ENCODE assay signal across 15 cellular contexts in genomic region chr11:61730222-61730994, GRCh38. TPM values are rescaled to one million over a fixed set of nuclear protein-coding genes. Genes with fewer than 3 reads are reported as not detected.
DNase-seq lines count a peak whose midpoint lies in the region; ATAC-seq, FAIRE-seq and TF ChIP-seq lines count a peak whose summit lies in the region.
"Had no signal": no experiment of that assay in that cellular context is flagged by ENCODE, and none has a peak within 500 bp of the region (broad histone marks: within the 10 kb centered on the region; RNA-seq: fewer than 3 reads in every experiment).

No MANE protein-coding gene starts in this region.

- H3K27ac ChIP-seq in A549 (peak overlapping the region; percentile 35 to 59; a peak in 3 of 6 replicates), dorsolateral prefrontal cortex (peak overlapping the region in 53 of 59 donors; percentile 16 to 98 (median 89))
- H3K27ac ChIP-seq: adrenal gland had no signal

- POLR2A ChIA-PET in A549 (lab: Yijun Ruan, JAX), result no interaction called here
- POLR2A ChIA-PET in Caco-2 (lab: Charles Lee), result no interaction called here

- no TSS peak for BruUV-seq in Caco-2 (replicated peaks; lab: Mats Ljungman, UMichigan)

- no peak for TF ChIP-seq RAD21 in A549 (conservative IDR thresholded peaks at IDR 0.05 in 1 of 2, IDR thresholded peaks at IDR 0.05 in 1 of 2)

- TF ChIP-seq POLR2A in A549 (IDR thresholded peaks at IDR 0.05; ENCODE audit: low read length), result no peak

- no peak for ATAC-seq in A549
- ATAC-seq in GM21360 (IDR thresholded peaks at IDR 0.05; ENCODE audit: unreplicated experiment), result no peak
- ATAC-seq in GM21515 (IDR thresholded peaks at IDR 0.05; ENCODE audit: unreplicated experiment), result no peak

- no peaks in the 10 kb centered on the region for H3K9me3 Mint-ChIP-seq in Caco-2 (ENCODE audit: unreplicated experiment)
- H3K9me3 Mint-ChIP-seq: memory B cell; T-helper 1 cell treated with Interleukin-12 subunit alpha and Interleukin-12 subunit beta and Interleukin-4 antibody, amounts not matched to agents 30 μg/mL and 1 μg/mL, for 36 hours had no signal

- no peak overlapping the region for H3K4me3 ChIP-seq in A549
- no peak overlapping the region for H3K4me3 ChIP-seq in dorsolateral prefrontal cortex
- no peak overlapping the region for H3K4me3 ChIP-seq in Caco-2 (ENCODE audit: low read depth, low read length)
- H3K4me3 ChIP-seq: adrenal gland had no signal

- H3K27me3 ChIP-seq in dorsolateral prefrontal cortex (no peaks in the 10 kb centered on the region), Caco-2 (replicated peaks; ENCODE audit: control insufficient read depth, insufficient read depth, low read length) (no peaks in the 10 kb centered on the region)
- H3K27me3 ChIP-seq: adrenal gland had no signal

- no peak overlapping the region for H3K4me3 Mint-ChIP-seq in Caco-2 (ENCODE audit: unreplicated experiment)
- H3K4me3 Mint-ChIP-seq: memory B cell; T-helper 1 cell treated with Interleukin-12 subunit alpha and Interleukin-12 subunit beta and Interleukin-4 antibody, amounts not matched to agents 30 μg/mL and 1 μg/mL, for 36 hours had no signal

- H3K36me3 Mint-ChIP-seq in Caco-2 (ENCODE audit: insufficient read depth, unreplicated experiment), result peaks cover 26% of the 10 kb centered on the region
- H3K36me3 Mint-ChIP-seq: memory B cell had no signal

- H3K4me1 Mint-ChIP-seq in Caco-2 (ENCODE audit: low read depth, unreplicated experiment), result peaks cover 9% of the 10 kb centered on the region

- no peak for TF ChIP-seq EP300 in A549 (IDR thresholded peaks at IDR 0.05)

- DNase-seq in A549 (ENCODE audit: low read depth in 1 of 2, low spot score in 1 of 2) (peak in 1 of 2 experiments; percentile 65), M059J (ENCODE audit: low read depth) (peak; percentile 97), NCI-H510A (lab: John Stamatoyannopoulos, UW) (peak; percentile 98), dorsolateral prefrontal cortex (no peak), Caco-2 (no peak), germinal center (ENCODE audit: low spot score) (no peak)
- DNase-seq: adrenal gland; effector CD4-positive, alpha-beta T cell; NK-92 treated with Interleukin-12 subunit alpha and Interleukin-12 subunit beta, amount 100 ng/mL, for 24 hours; stimulated activated CD4-positive, alpha-beta T cell treated with anti-CD3 and anti-CD28 coated beads, Interleukin-4, amount 100 ng/mL, for 1 hour had no signal

- intact Hi-C loops in dorsolateral prefrontal cortex (cut with DNase I), result loop anchor here (5.0 to 10.0 kb wide), 3 partner anchors 33 to 253 kb away; partner anchors contain the start of gene SYT7 (in 1 of the 2)
- intact Hi-C loops in Caco-2 (cut with micrococcal nuclease; ENCODE audit: unreplicated experiment), result loop anchor here (5.0 kb wide), 1 partner anchor 103 kb away; no protein-coding TSS in a partner anchor

- CTCF ChIA-PET in A549 (lab: Yijun Ruan, JAX), result interaction anchor here (0.9 to 3.0 kb wide), 5 partner anchors 12 to 91 kb away, joined by 3 to 15 read pairs (median 4); partner anchors contain the start of gene FADS1
- CTCF ChIA-PET in Caco-2 (lab: Charles Lee), result no interaction called here

- TF ChIP-seq CTCF in A549 (IDR thresholded peaks at IDR 0.05), result no peak
- TF ChIP-seq CTCF in dorsolateral prefrontal cortex (IDR thresholded peaks at IDR 0.05 in 54 of 56, conservative IDR thresholded peaks at IDR 0.05 in 2 of 56; ENCODE audit: low read depth in 1 of 56, partially characterized antibody in 56 of 56), result no peak
- TF ChIP-seq CTCF in Caco-2 (IDR thresholded peaks at IDR 0.05; ENCODE audit: insufficient read depth in 1 of 2, low read depth in 1 of 2, low read length in 1 of 2, severe bottlenecking in 1 of 2, unreplicated experiment in 1 of 2), result no peak

- peaks cover 1% of the 10 kb centered on the region; the same call in 1 of the 2 replicates for H3K36me3 ChIP-seq in Caco-2 (ENCODE audit: control insufficient read depth, insufficient read depth, low read length)
- H3K36me3 ChIP-seq: adrenal gland had no signal

- no peaks in the 10 kb centered on the region for H3K27me3 Mint-ChIP-seq in Caco-2 (ENCODE audit: insufficient read depth, unreplicated experiment)
- H3K27me3 Mint-ChIP-seq: progenitor cell of endocrine pancreas had no signal

- no peaks in the 10 kb centered on the region for H3K9me3 ChIP-seq in A549
- no peaks in the 10 kb centered on the region for H3K9me3 ChIP-seq in Caco-2
- H3K9me3 ChIP-seq: adrenal gland had no signal

- no peak overlapping the region for H3K27ac Mint-ChIP-seq in Caco-2 (ENCODE audit: unreplicated experiment)
- H3K27ac Mint-ChIP-seq: memory B cell; progenitor cell of endocrine pancreas; T-helper 1 cell treated with Interleukin-12 subunit alpha and Interleukin-12 subunit beta and Interleukin-4 antibody, amounts not matched to agents 30 μg/mL and 1 μg/mL, for 36 hours had no signal

- H3K4me1 ChIP-seq in A549 (peaks cover 30% of the 10 kb centered on the region), Caco-2 (no peaks in the 10 kb centered on the region)

- FAIRE-seq in A549 (lab: Jason Lieb, UNC), result no peak

- WGBS in A549 (ENCODE audit: missing lambda C conversion rate), result 29% methylated on average over 8 of the region's 13 CpGs

- peak overlapping the region; percentile 53 for H3K4me2 ChIP-seq in A549

TF ChIP-seq in A549, 52 proteins besides CTCF, POLR2A, EP300 and RAD21:
- TF ChIP-seq FOSL2 (IDR thresholded peaks at IDR 0.05) (no peak), FOSL2 (CRISPR knock-in tag; IDR thresholded peaks at IDR 0.05) (0 out of 2 replicates have a peak, but pooled peaks have one; percentile 18), ELK1 (IDR thresholded peaks at IDR 0.05; ENCODE audit: low read depth, low read length) (no peak), ZC3H11A (IDR thresholded peaks at IDR 0.05) (no peak), USF2 (IDR thresholded peaks at IDR 0.05) (no peak), RARB (CRISPR knock-in tag; IDR thresholded peaks at IDR 0.05) (no peak), NR3C1 (IDR thresholded peaks at IDR 0.05) (no peak)

RNA-seq across cellular contexts. Expression of gene MYRF, which starts 22.0 kb away (rescaled TPM):
- polyA plus RNA-seq in A549 (2011; rRNA removed) (14.7 and 28.4 TPM in 2 replicates), A549 (2017; fragmentation: RNase III; extraction: RNeasy Plus Mini Kit Qiagen cat#74134 plus additional on column Dnase treatment) (19.2 to 22.3 TPM (median 21.2 TPM) in 3 replicates)
- polyA plus RNA-seq in A549 (2012; cell fraction: cytosol; rRNA removed), result 12.7 and 17.2 TPM in 2 replicates
- polyA plus RNA-seq in A549 (2012; cell fraction: nucleus; rRNA removed), result 56.5 and 67.6 TPM in 2 replicates
- 28.0 and 33.1 TPM in 2 replicates for polyA minus RNA-seq in A549 (2011; rRNA and poly(A)+ RNA removed)
- 4.3 and 5.0 TPM in 2 replicates for total RNA-seq in M059J (2014; rRNA removed; shearing (Covaris generic))
- total RNA-seq in dorsolateral prefrontal cortex (100 to 1,000 TPM in 87 of 120 experiments, 10 to 100 TPM in 33; 23.0 to 708 (median 141) TPM), Caco-2 (2022) (165 and 169 TPM in 2 replicates)

RNA-seq across cellular contexts. Expression of gene DAGLA, which starts 50.2 kb away (rescaled TPM):
- polyA plus RNA-seq in A549 (2011; rRNA removed) (0.93 and 1.2 TPM in 2 replicates), A549 (2017; fragmentation: RNase III; extraction: RNeasy Plus Mini Kit Qiagen cat#74134 plus additional on column Dnase treatment) (2.2 to 2.5 TPM (median 2.5 TPM) in 3 replicates)
- polyA plus RNA-seq in A549 (2012; cell fraction: cytosol; rRNA removed), result 2.3 and 3.7 TPM in 2 replicates
- 6.3 and 8.7 TPM in 2 replicates for polyA plus RNA-seq in A549 (2012; cell fraction: nucleus; rRNA removed)
- 2.0 and 2.3 TPM in 2 replicates for polyA minus RNA-seq in A549 (2011; rRNA and poly(A)+ RNA removed)
- total RNA-seq in M059J (2014; rRNA removed; shearing (Covaris generic)), result 1.4 and 3.3 TPM in 2 replicates
- total RNA-seq in dorsolateral prefrontal cortex (10 to 100 TPM; 12.9 to 58.9 (median 36.2) TPM), Caco-2 (2022) (9.4 and 9.5 TPM in 2 replicates)

Comparison
In these comparisons a context has a peak if more than half of its experiments do, and no peak if none do; other contexts are left out.
1. DNase-seq: peak in M059J (single experiment) and NCI-H510A (single experiment); none in dorsolateral prefrontal cortex (0 of 10), Caco-2 (0 of 2) and germinal center (single experiment).